In genomic region chr16:1958715-1959268, GRCh38 we compare ENCODE assay signal across 9 cellular contexts. TPM values are rescaled to one million over a fixed set of nuclear protein-coding genes. Genes with fewer than 3 reads are reported as not detected.
DNase-seq lines count a peak whose midpoint lies in the region; ATAC-seq and TF ChIP-seq lines count a peak whose summit lies in the region.
"Had no signal": no experiment of that assay in that cellular context is flagged by ENCODE, and none has a peak within 500 bp of the region (broad histone marks: within the 10 kb centered on the region; RNA-seq: fewer than 3 reads in every experiment).

No MANE protein-coding gene starts in this region.

- CTCF ChIA-PET in activated CD8-positive, alpha-beta memory T cell treated with anti-CD3 and anti-CD28 coated beads, Interleukin-2, amount 10 ng/mL, durations not matched to agents 7 days and 5 days (lab: Charles Lee), result interaction anchor here (2.9 kb wide), 1 partner anchor 45 kb away, joined by 10 read pairs; no protein-coding TSS in a partner anchor

- peaks cover 28% of the 10 kb centered on the region for H3K36me3 ChIP-seq in adipocyte (ENCODE audit: control insufficient read depth, insufficient read depth, low read length, severe bottlenecking)
- H3K36me3 ChIP-seq in thyroid gland, result peaks cover 6 to 15% of the 10 kb centered on the region in 2 donors

- no peak for TF ChIP-seq CTCF in thyroid gland (IDR thresholded peaks at IDR 0.05)

- peaks cover 29% of the 10 kb centered on the region for H3K36me3 Mint-ChIP-seq in activated CD8-positive, alpha-beta memory T cell treated with anti-CD3 and anti-CD28 coated beads, Interleukin-2, amount 10 ng/mL, durations not matched to agents 7 days and 5 days

- H3K4me1 Mint-ChIP-seq in activated CD8-positive, alpha-beta memory T cell treated with anti-CD3 and anti-CD28 coated beads, Interleukin-2, amount 10 ng/mL, durations not matched to agents 7 days and 5 days, result peaks cover 43% of the 10 kb centered on the region

- H3K9me3 ChIP-seq in adipocyte (ENCODE audit: control insufficient read depth, low read length) (no peaks in the 10 kb centered on the region), thyroid gland (no peaks in the 10 kb centered on the region)

- H3K27ac Mint-ChIP-seq in activated CD8-positive, alpha-beta memory T cell treated with anti-CD3 and anti-CD28 coated beads, Interleukin-2, amount 10 ng/mL, durations not matched to agents 7 days and 5 days, result peak overlapping the region; percentile 94

- ATAC-seq in activated CD8-positive, alpha-beta memory T cell treated with anti-CD3 and anti-CD28 coated beads, Interleukin-2, amount 10 ng/mL, durations not matched to agents 7 days and 5 days, result peak; percentile 0
- peak; percentile 2 for ATAC-seq in left colon
- no peak for ATAC-seq in HG02571 (IDR thresholded peaks at IDR 0.05; ENCODE audit: unreplicated experiment)

- 22 to 32% methylated on average over 10 to 11 of the region's 14 CpGs for WGBS in thyroid gland, 2 donors

- H3K4me3 ChIP-seq in adipocyte (ENCODE audit: low read length), result peak overlapping the region; percentile 93
- peak overlapping the region in 1 of 3 donors; percentile 88 for H3K4me3 ChIP-seq in thyroid gland (replicated peaks in 1 of 3)

- H3K27ac ChIP-seq in thyroid gland, result peak overlapping the region in 2 of 3 donors; percentile 70 to 88

- intact Hi-C loops in left colon (cut with DNase I, micrococcal nuclease), result no loop called here
- intact Hi-C loops in thyroid gland (cut with DNase I), result no loop called here

- DNase-seq in activated CD8-positive, alpha-beta memory T cell treated with anti-CD3 and anti-CD28 coated beads, Interleukin-2, amount 10 ng/mL, durations not matched to agents 7 days and 5 days, result no peak
- no peak for DNase-seq in activated CD8-positive, alpha-beta memory T cell treated with anti-CD3 and anti-CD28 coated beads, Interleukin-2, amount 50 U/mL, for 4 hours
- no peak for DNase-seq in adipocyte (ENCODE audit: low read depth)
- DNase-seq in left colon, result peak in 1 of 2 donors; percentile 40
- no peak for DNase-seq in thyroid gland
- DNase-seq in NCI-H1930 (lab: John Stamatoyannopoulos, UW), result no peak
- no peak for DNase-seq in mesenteric fat pad (ENCODE audit: low spot score)

- H3K9ac ChIP-seq in adipocyte (ENCODE audit: low read length), result peak overlapping the region; percentile 98

- H3K27me3 Mint-ChIP-seq in activated CD8-positive, alpha-beta memory T cell treated with anti-CD3 and anti-CD28 coated beads, Interleukin-2, amount 10 ng/mL, durations not matched to agents 7 days and 5 days, result peaks cover 2% of the 10 kb centered on the region

- H3K4me1 ChIP-seq in adipocyte (ENCODE audit: control insufficient read depth, insufficient read depth, low read length), result peaks cover 29% of the 10 kb centered on the region
- H3K4me1 ChIP-seq in thyroid gland, result peaks cover 5 to 21% of the 10 kb centered on the region in 2 donors

- H3K9me3 Mint-ChIP-seq in activated CD8-positive, alpha-beta memory T cell treated with anti-CD3 and anti-CD28 coated beads, Interleukin-2, amount 10 ng/mL, durations not matched to agents 7 days and 5 days (ENCODE audit: low read depth), result no peaks in the 10 kb centered on the region

- peak overlapping the region; percentile 88 for H3K4me3 Mint-ChIP-seq in activated CD8-positive, alpha-beta memory T cell treated with anti-CD3 and anti-CD28 coated beads, Interleukin-2, amount 10 ng/mL, durations not matched to agents 7 days and 5 days

- no peaks in the 10 kb centered on the region for H3K27me3 ChIP-seq in adipocyte (replicated peaks; ENCODE audit: control insufficient read depth, insufficient read depth, low read length)
- no peaks in the 10 kb centered on the region for H3K27me3 ChIP-seq in thyroid gland

- no peak for TF ChIP-seq POLR2A in thyroid gland (IDR thresholded peaks at IDR 0.05)

RNA-seq across cellular contexts. Expression of gene NDUFB10, which starts 0.5 kb away (rescaled TPM):
- 100 to 1,000 TPM; 148 to 158 TPM for total RNA-seq in activated CD8-positive, alpha-beta memory T cell treated with anti-CD3 and anti-CD28 coated beads, Interleukin-2, amount 10 ng/mL, durations not matched to agents 7 days and 5 days
- 100 to 1,000 TPM; 224 to 273 TPM for total RNA-seq in left colon
- total RNA-seq in thyroid gland, result 100 to 1,000 TPM; 174 to 325 (median 284) TPM
- 126 TPM for total RNA-seq in mesenteric fat pad

RNA-seq across cellular contexts. Expression of gene RPL3L, which starts 4.3 kb away (rescaled TPM):
- total RNA-seq in activated CD8-positive, alpha-beta memory T cell treated with anti-CD3 and anti-CD28 coated beads, Interleukin-2, amount 10 ng/mL, durations not matched to agents 7 days and 5 days, result under 1 TPM in 1 of 2 experiments, not detected in 1; 0.42 TPM
- total RNA-seq in left colon (not detected), thyroid gland (not detected), mesenteric fat pad (not detected)
- total RNA-seq: lung microvascular endothelial cell had no signal

RNA-seq across cellular contexts. Expression of gene RPS2, which starts 5.8 kb away (rescaled TPM):
- total RNA-seq in activated CD8-positive, alpha-beta memory T cell treated with anti-CD3 and anti-CD28 coated beads, Interleukin-2, amount 10 ng/mL, durations not matched to agents 7 days and 5 days, result 1,000 to 10,000 TPM; 2,823 to 3,048 TPM
- total RNA-seq in left colon (1,000 to 10,000 TPM; 1,705 to 1,742 TPM), thyroid gland (1,000 to 10,000 TPM in 3 of 4 donors, 100 to 1,000 TPM in 1; 976 to 2,244 (median 1,167) TPM), mesenteric fat pad (1,385 TPM)

RNA-seq across cellular contexts. Expression of gene RNF151, which starts 7.9 kb away (rescaled TPM):
- not detected for total RNA-seq in activated CD8-positive, alpha-beta memory T cell treated with anti-CD3 and anti-CD28 coated beads, Interleukin-2, amount 10 ng/mL, durations not matched to agents 7 days and 5 days
- total RNA-seq in left colon, result not detected
- not detected for total RNA-seq in thyroid gland
- total RNA-seq in mesenteric fat pad, result not detected
- total RNA-seq: lung microvascular endothelial cell had no signal

RNA-seq across cellular contexts. Expression of gene TBL3, which starts 13.1 kb away (rescaled TPM):
- 10 to 100 TPM; 41.9 to 42.3 TPM for total RNA-seq in activated CD8-positive, alpha-beta memory T cell treated with anti-CD3 and anti-CD28 coated beads, Interleukin-2, amount 10 ng/mL, durations not matched to agents 7 days and 5 days
- total RNA-seq in left colon (10 to 100 TPM; 22.0 to 23.6 TPM), thyroid gland (10 to 100 TPM; 34.4 to 91.8 (median 53.7) TPM), mesenteric fat pad (26.5 TPM)
